Comparison of ENCODE assay signal across 12 cellular contexts in genomic region chr6:18359237-18359885, GRCh38. TPM values are rescaled to one million over a fixed set of nuclear protein-coding genes. Genes with fewer than 3 reads are reported as not detected.
DNase-seq lines count a peak whose midpoint lies in the region; ATAC-seq and TF ChIP-seq lines count a peak whose summit lies in the region.
"Had no signal": no experiment of that assay in that cellular context is flagged by ENCODE, and none has a peak within 500 bp of the region (broad histone marks: within the 10 kb centered on the region; RNA-seq: fewer than 3 reads in every experiment).

No MANE protein-coding gene starts in this region.

- peak overlapping the region in 32 of 59 donors; percentile 2 to 76 (median 43) for H3K27ac ChIP-seq in dorsolateral prefrontal cortex
- H3K27ac ChIP-seq: colonic mucosa, SK-N-MC had no signal

- no peak overlapping the region for H3K4me3 Mint-ChIP-seq in activated CD8-positive, alpha-beta memory T cell treated with anti-CD3 and anti-CD28 coated beads, Interleukin-2, amount 10 ng/mL, durations not matched to agents 7 days and 5 days
- H3K4me3 Mint-ChIP-seq in activated naive CD8-positive, alpha-beta T cell treated with anti-CD3 and anti-CD28 coated beads, Interleukin-2, amount 50 U/mL, for 24 hours, result no peak overlapping the region

- H3K4me1 Mint-ChIP-seq in activated CD8-positive, alpha-beta memory T cell treated with anti-CD3 and anti-CD28 coated beads, Interleukin-2, amount 10 ng/mL, durations not matched to agents 7 days and 5 days, result no peaks in the 10 kb centered on the region
- peaks cover 3% of the 10 kb centered on the region for H3K4me1 Mint-ChIP-seq in activated naive CD8-positive, alpha-beta T cell treated with anti-CD3 and anti-CD28 coated beads, Interleukin-2, amount 50 U/mL, for 24 hours

- H3K36me3 Mint-ChIP-seq in activated CD8-positive, alpha-beta memory T cell treated with anti-CD3 and anti-CD28 coated beads, Interleukin-2, amount 10 ng/mL, durations not matched to agents 7 days and 5 days, result no peaks in the 10 kb centered on the region
- no peaks in the 10 kb centered on the region for H3K36me3 Mint-ChIP-seq in activated naive CD8-positive, alpha-beta T cell treated with anti-CD3 and anti-CD28 coated beads, Interleukin-2, amount 50 U/mL, for 24 hours (ENCODE audit: low read depth)

- no peaks in the 10 kb centered on the region for H3K27me3 ChIP-seq in dorsolateral prefrontal cortex
- H3K27me3 ChIP-seq: colonic mucosa had no signal

- H3K9me3 Mint-ChIP-seq in activated CD8-positive, alpha-beta memory T cell treated with anti-CD3 and anti-CD28 coated beads, Interleukin-2, amount 10 ng/mL, durations not matched to agents 7 days and 5 days (ENCODE audit: low read depth), result peaks cover 3% of the 10 kb centered on the region
- peaks cover 6% of the 10 kb centered on the region for H3K9me3 Mint-ChIP-seq in activated naive CD8-positive, alpha-beta T cell treated with anti-CD3 and anti-CD28 coated beads, Interleukin-2, amount 50 U/mL, for 24 hours

- ATAC-seq in GM19468 (IDR thresholded peaks at IDR 0.05; ENCODE audit: extremely low read depth, unreplicated experiment) (peak; percentile 72), HG03066 (IDR thresholded peaks at IDR 0.05; ENCODE audit: low read depth, unreplicated experiment) (peak; percentile 96)
- no peak for ATAC-seq in activated CD8-positive, alpha-beta memory T cell treated with anti-CD3 and anti-CD28 coated beads, Interleukin-2, amount 10 ng/mL, durations not matched to agents 7 days and 5 days
- ATAC-seq in activated naive CD8-positive, alpha-beta T cell treated with anti-CD3 and anti-CD28 coated beads, Interleukin-2, amount 50 U/mL, for 24 hours, result no peak

- H3K4me3 ChIP-seq in GM12865 (ENCODE audit: low read depth, low read length) (no peak overlapping the region), dorsolateral prefrontal cortex (no peak overlapping the region)
- H3K4me3 ChIP-seq: colonic mucosa, SK-N-MC had no signal

- intact Hi-C loops in dorsolateral prefrontal cortex (cut with DNase I), result no loop called here

- H3K27ac Mint-ChIP-seq in activated CD8-positive, alpha-beta memory T cell treated with anti-CD3 and anti-CD28 coated beads, Interleukin-2, amount 10 ng/mL, durations not matched to agents 7 days and 5 days, result no peak overlapping the region
- H3K27ac Mint-ChIP-seq in activated naive CD8-positive, alpha-beta T cell treated with anti-CD3 and anti-CD28 coated beads, Interleukin-2, amount 50 U/mL, for 24 hours, result no peak overlapping the region

- H3K27me3 Mint-ChIP-seq in activated CD8-positive, alpha-beta memory T cell treated with anti-CD3 and anti-CD28 coated beads, Interleukin-2, amount 10 ng/mL, durations not matched to agents 7 days and 5 days, result peaks cover 26% of the 10 kb centered on the region
- H3K27me3 Mint-ChIP-seq in activated naive CD8-positive, alpha-beta T cell treated with anti-CD3 and anti-CD28 coated beads, Interleukin-2, amount 50 U/mL, for 24 hours, result peaks cover 8% of the 10 kb centered on the region

- TF ChIP-seq CTCF in GM12865 (IDR thresholded peaks at IDR 0.05; ENCODE audit: insufficient read depth, low read depth, low read length, missing control alignments) (no peak), dorsolateral prefrontal cortex (IDR thresholded peaks at IDR 0.05 in 54 of 56, conservative IDR thresholded peaks at IDR 0.05 in 2 of 56; ENCODE audit: low read depth in 1 of 56, partially characterized antibody in 56 of 56) (no peak)

- CTCF ChIA-PET in activated CD8-positive, alpha-beta memory T cell treated with anti-CD3 and anti-CD28 coated beads, Interleukin-2, amount 10 ng/mL, durations not matched to agents 7 days and 5 days (lab: Charles Lee), result no interaction called here

- DNase-seq in GM12865 (ENCODE audit: low read depth), result peak; percentile 42
- DNase-seq in dorsolateral prefrontal cortex, result no peak
- no peak for DNase-seq in epidermal melanocyte (ENCODE audit: insufficient read length, low spot score)
- no peak for DNase-seq in activated CD8-positive, alpha-beta memory T cell treated with anti-CD3 and anti-CD28 coated beads, Interleukin-2, amount 10 ng/mL, durations not matched to agents 7 days and 5 days
- no peak for DNase-seq in activated naive CD8-positive, alpha-beta T cell treated with anti-CD3 and anti-CD28 coated beads, Interleukin-2, amount 50 U/mL, for 24 hours
- DNase-seq in stimulated activated naive CD4-positive, alpha-beta T cell (lab: John Stamatoyannopoulos, UW), result no peak
- DNase-seq: activated T-cell treated with anti-CD3 and anti-CD28 coated beads for 4 hours, colonic mucosa, nucleus accumbens had no signal

RNA-seq across cellular contexts. Expression of gene RNF144B, which starts 27.8 kb away (rescaled TPM):
- total RNA-seq in dorsolateral prefrontal cortex, result 10 to 100 TPM in 75 of 120 experiments, 1 to 10 TPM in 45; 4.7 to 33.9 (median 11.0) TPM
- total RNA-seq in activated CD8-positive, alpha-beta memory T cell treated with anti-CD3 and anti-CD28 coated beads, Interleukin-2, amount 10 ng/mL, durations not matched to agents 7 days and 5 days, result 1 to 10 TPM in 1 of 2 experiments, under 1 TPM in 1; 0.23 to 1.6 TPM

Comparison
In these comparisons a context has a peak if more than half of its experiments do, and no peak if none do; other contexts are left out.
1. ATAC-seq: peak in GM19468 (single experiment) and HG03066 (single experiment); none in activated CD8-positive, alpha-beta memory T cell treated with anti-CD3 and anti-CD28 coated beads, Interleukin-2, amount 10 ng/mL, durations not matched to agents 7 days and 5 days (single experiment) and activated naive CD8-positive, alpha-beta T cell treated with anti-CD3 and anti-CD28 coated beads, Interleukin-2, amount 50 U/mL, for 24 hours (single experiment).